ENCODE assay signal across 8 cellular contexts in the genomic region with DNA sequence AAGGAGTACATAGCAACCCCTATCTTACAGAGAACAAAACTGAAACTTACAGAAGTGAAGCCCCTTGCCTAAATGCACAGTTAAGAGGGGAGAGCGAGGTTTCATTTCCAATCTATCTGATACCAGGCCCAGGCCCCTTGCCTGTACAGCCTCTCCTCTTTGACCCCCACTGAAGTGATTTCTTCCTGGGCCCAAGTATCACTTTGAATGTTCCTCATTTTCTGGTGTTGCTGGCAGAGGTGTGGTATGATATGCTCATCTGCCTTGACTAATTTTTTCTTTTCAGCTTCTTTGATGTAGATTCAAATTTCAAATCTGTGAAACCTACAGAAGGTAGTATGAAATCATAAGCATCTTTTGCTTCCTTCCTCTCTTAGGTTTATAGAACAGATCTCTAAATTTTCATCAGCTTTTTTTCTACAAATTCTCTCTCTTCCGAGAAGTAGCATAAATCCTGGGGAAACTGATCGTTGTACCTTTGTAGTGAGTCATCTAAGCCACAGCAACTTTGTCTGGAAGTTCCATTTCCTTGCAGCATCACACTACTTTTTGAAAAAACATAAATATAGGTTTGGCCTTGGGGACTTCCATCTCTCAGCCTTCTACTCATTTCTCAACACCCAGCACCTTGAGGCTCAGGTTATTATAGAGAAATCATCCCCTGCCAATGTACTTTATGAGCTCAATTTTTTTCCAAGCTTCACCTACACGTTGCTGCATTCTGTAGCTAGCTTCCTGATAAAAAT.
DNase-seq lines count a peak whose midpoint lies in the region; ATAC-seq lines count a peak whose summit lies in the region.

No MANE protein-coding gene starts in this region.

- peak; percentile 76 for ATAC-seq in HG03045 (IDR thresholded peaks at IDR 0.05; ENCODE audit: unreplicated experiment)
- peak; percentile 91 for ATAC-seq in stimulated activated naive CD8-positive, alpha-beta T cell treated with anti-CD3 and anti-CD28 coated beads, Interleukin-15, Interleukin-2, amounts not matched to agents 100 U/mL and 50 U/mL, for 24 hours

- peak overlapping the region; percentile 99 for H3K27ac Mint-ChIP-seq in activated T-cell treated with anti-CD3 and anti-CD28 coated beads, Interleukin-2, amount 50 U/mL, for 24 hours

- H3K4me1 Mint-ChIP-seq in activated T-cell treated with anti-CD3 and anti-CD28 coated beads, Interleukin-2, amount 50 U/mL, for 24 hours (ENCODE audit: low read depth): peaks cover 72% of the 10 kb centered on the region

- peak overlapping the region; percentile 45 for H3K4me3 Mint-ChIP-seq in activated T-cell treated with anti-CD3 and anti-CD28 coated beads, Interleukin-2, amount 50 U/mL, for 24 hours

- H3K9me3 Mint-ChIP-seq in activated T-cell treated with anti-CD3 and anti-CD28 coated beads, Interleukin-2, amount 50 U/mL, for 24 hours: peaks cover 2% of the 10 kb centered on the region

- peak; percentile 25 for DNase-seq in activated naive CD4-positive, alpha-beta T cell treated with Interleukin-2 at 50 U/mL for 16 hours
- no peak for DNase-seq in activated naive CD4-positive, alpha-beta T cell (lab: John Stamatoyannopoulos, UW)
- DNase-seq in activated T-cell treated with anti-CD3 and anti-CD28 coated beads, Interleukin-2, amount 50 U/mL, for 24 hours: peak; percentile 59
- DNase-seq in stimulated activated naive CD8-positive, alpha-beta T cell treated with anti-CD3 and anti-CD28 coated beads, Interleukin-15, Interleukin-2, amounts not matched to agents 100 U/mL and 50 U/mL, for 24 hours: peak; percentile 40
- DNase-seq in NCI-H146 (lab: John Stamatoyannopoulos, UW): no peak
- DNase-seq in D341Med (ENCODE audit: low spot score): no peak
- no peak for DNase-seq in SIG-M5 (lab: John Stamatoyannopoulos, UW)

- H3K27me3 Mint-ChIP-seq in activated T-cell treated with anti-CD3 and anti-CD28 coated beads, Interleukin-2, amount 50 U/mL, for 24 hours: no peaks in the 10 kb centered on the region

- no peaks in the 10 kb centered on the region for H3K36me3 Mint-ChIP-seq in activated T-cell treated with anti-CD3 and anti-CD28 coated beads, Interleukin-2, amount 50 U/mL, for 24 hours (ENCODE audit: low read depth)

Comparison
In these comparisons a context has a peak if more than half of its experiments do, and no peak if none do; other contexts are left out.
1. DNase-seq: peak in activated naive CD4-positive, alpha-beta T cell treated with Interleukin-2 at 50 U/mL for 16 hours (single experiment), activated T-cell treated with anti-CD3 and anti-CD28 coated beads, Interleukin-2, amount 50 U/mL, for 24 hours (single experiment) and stimulated activated naive CD8-positive, alpha-beta T cell treated with anti-CD3 and anti-CD28 coated beads, Interleukin-15, Interleukin-2, amounts not matched to agents 100 U/mL and 50 U/mL, for 24 hours (single experiment); none in activated naive CD4-positive, alpha-beta T cell (0 of 4), NCI-H146 (single experiment), D341Med (single experiment) and SIG-M5 (single experiment).